Comparison of ENCODE assay signal across 1 cellular context in the genomic region with DNA sequence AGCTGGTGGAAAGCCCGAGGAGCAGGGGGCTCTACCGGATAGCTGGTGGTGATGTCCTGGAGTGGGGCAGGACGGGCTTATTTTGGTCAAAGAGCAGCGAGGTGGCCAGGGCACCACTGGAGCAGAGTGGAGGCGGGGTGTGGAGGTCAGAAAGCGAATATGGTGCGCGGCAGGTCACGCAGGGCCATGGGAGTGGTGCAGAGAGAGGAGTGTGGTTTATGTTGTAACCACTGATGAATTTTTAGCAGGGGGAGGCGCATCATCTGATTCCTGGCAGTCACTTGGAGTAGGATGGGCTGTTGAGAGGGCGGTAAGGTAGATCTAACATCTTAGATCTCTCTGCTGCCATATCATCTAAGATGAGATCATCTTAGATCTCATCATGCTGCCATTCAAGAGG.
TF ChIP-seq lines count a peak whose summit lies in the region.

No MANE protein-coding gene starts in this region.

TF ChIP-seq in IMR-90, 13 proteins besides CTCF, POLR2A, EP300 and RAD21:
- TF ChIP-seq SMC3 (IDR thresholded peaks at IDR 0.05; ENCODE audit: low read depth, low read length) (no peak), BHLHE40 (IDR thresholded peaks at IDR 0.05; ENCODE audit: low read depth, low read length) (no peak), CEBPB (IDR thresholded peaks at IDR 0.05; ENCODE audit: low read depth, low read length) (no peak), MAFK (IDR thresholded peaks at IDR 0.05; ENCODE audit: low read depth, low read length) (no peak), CHD1 (IDR thresholded peaks at IDR 0.05; ENCODE audit: low read depth, low read length) (no peak), RFX5 (IDR thresholded peaks at IDR 0.05; ENCODE audit: low read depth, low read length) (no peak), USF2 (IDR thresholded peaks at IDR 0.05; ENCODE audit: low read depth, low read length) (no peak), FOS (IDR thresholded peaks at IDR 0.05; ENCODE audit: low read depth, low read length) (no peak), RCOR1 (IDR thresholded peaks at IDR 0.05; ENCODE audit: insufficient replicate concordance, low read length) (no peak)
- TF ChIP-seq, protein P1, sequence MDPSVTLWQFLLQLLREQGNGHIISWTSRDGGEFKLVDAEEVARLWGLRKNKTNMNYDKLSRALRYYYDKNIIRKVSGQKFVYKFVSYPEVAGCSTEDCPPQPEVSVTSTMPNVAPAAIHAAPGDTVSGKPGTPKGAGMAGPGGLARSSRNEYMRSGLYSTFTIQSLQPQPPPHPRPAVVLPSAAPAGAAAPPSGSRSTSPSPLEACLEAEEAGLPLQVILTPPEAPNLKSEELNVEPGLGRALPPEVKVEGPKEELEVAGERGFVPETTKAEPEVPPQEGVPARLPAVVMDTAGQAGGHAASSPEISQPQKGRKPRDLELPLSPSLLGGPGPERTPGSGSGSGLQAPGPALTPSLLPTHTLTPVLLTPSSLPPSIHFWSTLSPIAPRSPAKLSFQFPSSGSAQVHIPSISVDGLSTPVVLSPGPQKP (IDR thresholded peaks at IDR 0.05; ENCODE audit: borderline replicate concordance, low read depth, low read length): no peak
TF ChIP-seq in IMR-90: peak in this region for 0.
